ENCODE assay signal across 32 cellular contexts in genomic region chr13:33547035-33547434, GRCh38.
A peak's percentile ranks its signal among the peaks of the same experiment; 100 is the strongest.
DNase-seq lines count a peak whose midpoint lies in the region; ATAC-seq, FAIRE-seq and TF ChIP-seq lines count a peak whose summit lies in the region.
"Had no signal": no experiment of that assay in that cellular context is flagged by ENCODE, and none has a peak within 500 bp of the region (broad histone marks: within the 10 kb centered on the region; RNA-seq: fewer than 3 reads in every experiment).

No MANE protein-coding gene starts in this region.

- no peaks in the 10 kb centered on the region for H3K9me3 Mint-ChIP-seq in WTC11
- H3K9me3 Mint-ChIP-seq: CD8-positive, alpha-beta T cell; H9; T-cell had no signal

- H3K36me3 ChIP-seq in OCI-LY7 (ENCODE audit: insufficient read depth, low read length): no peaks in the 10 kb centered on the region; the same call in 1 of the 2 replicates
- H3K36me3 ChIP-seq: Peyer's patch, prostate gland, SJCRH30, upper lobe of left lung had no signal

- no peak overlapping the region for H3K27ac Mint-ChIP-seq in WTC11
- H3K27ac Mint-ChIP-seq: B cell; CD8-positive, alpha-beta T cell; H9 had no signal

- H3K27ac ChIP-seq in OCI-LY7 (ENCODE audit: low read depth, low read length, poor library complexity, severe bottlenecking): peak overlapping the region; percentile 2
- H3K27ac ChIP-seq: A549, Peyer's patch, prostate gland, SJCRH30, upper lobe of left lung had no signal

- TF ChIP-seq CTCF in OCI-LY7 (conservative IDR thresholded peaks at IDR 0.05; ENCODE audit: low read length) (no peak), fibroblast of mammary gland (conservative IDR thresholded peaks at IDR 0.05; ENCODE audit: control insufficient read depth, insufficient read depth, low read depth, low read length) (no peak), WTC11 (IDR thresholded peaks at IDR 0.05) (no peak)

- H2AFZ ChIP-seq in OCI-LY7 (ENCODE audit: low read length): peak overlapping the region; percentile 82; the same call in 1 of the 2 replicates

- intact Hi-C loops in OCI-LY7 (cut with micrococcal nuclease; ENCODE audit: unreplicated experiment): loop anchor here (10.0 kb wide), 2 partner anchors 902 to 1512 kb away; partner anchors contain the start of gene FRY

- no peaks in the 10 kb centered on the region for H3K9me2 ChIP-seq in OCI-LY7 (ENCODE audit: insufficient read depth, low read length)

- BruUV-seq in OCI-LY7 (replicated peaks; lab: Mats Ljungman, UMichigan): no TSS peak

- H3K4me3 Mint-ChIP-seq in WTC11: no peak overlapping the region
- H3K4me3 Mint-ChIP-seq: B cell; CD8-positive, alpha-beta T cell; H9; T-cell had no signal

- H3K36me3 Mint-ChIP-seq in WTC11: no peaks in the 10 kb centered on the region

- DNase-seq in NCI-H2171 treated with DMSO at 0.1 percent for 48 hours (lab: John Stamatoyannopoulos, UW) (peak; percentile 8), NCI-H2171 (lab: John Stamatoyannopoulos, UW) (no peak), GM12892 (ENCODE audit: insufficient read length) (no peak), OCI-LY7 (ENCODE audit: low spot score) (no peak), fibroblast of mammary gland (ENCODE audit: low read depth) (peak; percentile 38), NOMO-1 (lab: John Stamatoyannopoulos, UW; ENCODE audit: unreplicated experiment in 2 of 2) (no peak), WTC11 (ENCODE audit: low spot score) (no peak)
- DNase-seq: activated CD4-positive, alpha-beta T cell treated with anti-CD3 and anti-CD28 coated beads, Interleukin-2, amount 50 U/mL, for 4 hours; activated CD4-positive, CD25-positive, alpha-beta regulatory T cell; activated CD8-positive, alpha-beta memory T cell treated with anti-CD3 and anti-CD28 coated beads, Interleukin-2, amount 50 U/mL, for 48 hours; activated effector memory CD4-positive, alpha-beta T cell treated with anti-CD3 and anti-CD28 coated beads, Interleukin-2, amount 50 U/mL, for 16 hours; CD8-positive, alpha-beta T cell; central memory CD4-positive, alpha-beta T cell; dermis blood vessel endothelial cell; H9; MM.1S; NCI-H1694; NCI-H2227 treated with DMSO at 0.1 percent for 48 hours; nucleus accumbens; Peyer's patch; stimulated activated CD4-positive, alpha-beta T cell treated with anti-CD3 and anti-CD28 coated beads, Interleukin-12 subunit alpha, Interleukin-12 subunit beta, amount 100 ng/mL, for 4 hours; stimulated activated CD4-positive, alpha-beta T cell treated with anti-CD3 and anti-CD28 coated beads, Interleukin-4, amount 100 ng/mL, for 1 hour; substantia nigra; T-cell; upper lobe of left lung had no signal

- H3K4me2 ChIP-seq in OCI-LY7 (ENCODE audit: low read length): peak overlapping the region; percentile 65
- H3K4me2 ChIP-seq: A549 had no signal

- H3K4me1 ChIP-seq in OCI-LY7 (ENCODE audit: insufficient read depth, low read length, poor library complexity, severe bottlenecking): peaks cover 45% of the 10 kb centered on the region
- H3K4me1 ChIP-seq: prostate gland had no signal

- H3K9me3 ChIP-seq in OCI-LY7 (ENCODE audit: low read length): peaks cover 17% of the 10 kb centered on the region; the same call in 1 of the 2 replicates
- H3K9me3 ChIP-seq: A549, Peyer's patch, prostate gland, SJCRH30, upper lobe of left lung had no signal

- H3K79me2 ChIP-seq in OCI-LY7 (ENCODE audit: insufficient read depth, low read depth, low read length): no peaks in the 10 kb centered on the region; the same call in 1 of the 2 replicates

- H3K4me3 ChIP-seq in OCI-LY7 (ENCODE audit: low read depth, low read length, poor library complexity, severe bottlenecking) (no peak overlapping the region), fibroblast of mammary gland (ENCODE audit: control insufficient read depth, low read depth, low read length) (no peak overlapping the region)
- H3K4me3 ChIP-seq: A549, Peyer's patch, prostate gland, SJCRH30, upper lobe of left lung had no signal

- TF ChIP-seq POLR2A in GM12892 (IDR thresholded peaks at IDR 0.05; ENCODE audit: low read depth, low read length): no peak

- peaks cover 33% of the 10 kb centered on the region for H3K4me1 Mint-ChIP-seq in WTC11

- H4K20me1 ChIP-seq in OCI-LY7 (ENCODE audit: insufficient read depth, low read length): no peaks in the 10 kb centered on the region

- FAIRE-seq in GM12892 (lab: Jason Lieb, UNC): peak; percentile 21
- FAIRE-seq: A549 had no signal

- POLR2A ChIA-PET in OCI-LY7 (lab: Charles Lee) (interaction anchor here (0.6 to 1.4 kb wide), 7 partner anchors 8 to 1139 kb away, joined by 3 to 9 read pairs (median 3); no protein-coding TSS in a partner anchor), WTC11 (lab: Charles Lee) (no interaction called here)

- no peaks in the 10 kb centered on the region for H3K27me3 Mint-ChIP-seq in WTC11 (ENCODE audit: low read depth)
- H3K27me3 Mint-ChIP-seq: B cell, T-cell had no signal

- no peak for ATAC-seq in GM19351 (IDR thresholded peaks at IDR 0.05; ENCODE audit: unreplicated experiment)
- ATAC-seq in WTC11: no peak
- ATAC-seq: A549; CD8-positive, alpha-beta T cell; left lobe of liver; sciatic nerve; T-cell had no signal

- CTCF ChIA-PET in OCI-LY7 (lab: Charles Lee; ENCODE audit: unreplicated experiment) (no interaction called here), WTC11 (lab: Charles Lee) (interaction anchor here (0.9 kb wide), 1 partner anchor 57 kb away, joined by 4 read pairs; no protein-coding TSS in a partner anchor)

TF ChIP-seq in WTC11, 78 proteins besides CTCF, POLR2A, EP300 and RAD21:
- no peak for TF ChIP-seq NR3C1 (CRISPR knock-in tag; conservative IDR thresholded peaks at IDR 0.05; ENCODE audit: low read depth)
- TF ChIP-seq, protein P1, sequence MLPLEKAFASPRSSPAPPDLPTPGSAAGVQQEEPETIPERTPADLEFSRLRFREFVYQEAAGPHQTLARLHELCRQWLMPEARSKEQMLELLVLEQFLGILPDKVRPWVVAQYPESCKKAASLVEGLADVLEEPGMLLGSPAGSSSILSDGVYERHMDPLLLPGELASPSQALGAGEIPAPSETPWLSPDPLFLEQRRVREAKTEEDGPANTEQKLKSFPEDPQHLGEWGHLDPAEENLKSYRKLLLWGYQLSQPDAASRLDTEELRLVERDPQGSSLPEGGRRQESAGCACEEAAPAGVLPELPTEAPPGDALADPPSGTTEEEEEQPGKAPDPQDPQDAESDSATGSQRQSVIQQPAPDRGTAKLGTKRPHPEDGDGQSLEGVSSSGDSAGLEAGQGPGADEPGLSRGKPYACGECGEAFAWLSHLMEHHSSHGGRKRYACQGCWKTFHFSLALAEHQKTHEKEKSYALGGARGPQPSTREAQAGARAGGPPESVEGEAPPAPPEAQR (CRISPR knock-in tag; IDR thresholded peaks at IDR 0.05): no peak
- TF ChIP-seq ZNF317 (CRISPR knock-in tag; IDR thresholded peaks at IDR 0.05; ENCODE audit: borderline replicate concordance, low read depth): no peak
- no peak for TF ChIP-seq ZBTB43 (CRISPR knock-in tag; IDR thresholded peaks at IDR 0.05)

Comparison
In these comparisons a context has a peak if more than half of its experiments do, and no peak if none do; other contexts are left out.
1. DNase-seq: peak in NCI-H2171 treated with DMSO at 0.1 percent for 48 hours (single experiment) and fibroblast of mammary gland (single experiment); none in NCI-H2171 (single experiment), GM12892 (single experiment), OCI-LY7 (single experiment), NOMO-1 (0 of 2) and WTC11 (single experiment).